Comparison of ENCODE assay signal across 8 cellular contexts in the genomic region with DNA sequence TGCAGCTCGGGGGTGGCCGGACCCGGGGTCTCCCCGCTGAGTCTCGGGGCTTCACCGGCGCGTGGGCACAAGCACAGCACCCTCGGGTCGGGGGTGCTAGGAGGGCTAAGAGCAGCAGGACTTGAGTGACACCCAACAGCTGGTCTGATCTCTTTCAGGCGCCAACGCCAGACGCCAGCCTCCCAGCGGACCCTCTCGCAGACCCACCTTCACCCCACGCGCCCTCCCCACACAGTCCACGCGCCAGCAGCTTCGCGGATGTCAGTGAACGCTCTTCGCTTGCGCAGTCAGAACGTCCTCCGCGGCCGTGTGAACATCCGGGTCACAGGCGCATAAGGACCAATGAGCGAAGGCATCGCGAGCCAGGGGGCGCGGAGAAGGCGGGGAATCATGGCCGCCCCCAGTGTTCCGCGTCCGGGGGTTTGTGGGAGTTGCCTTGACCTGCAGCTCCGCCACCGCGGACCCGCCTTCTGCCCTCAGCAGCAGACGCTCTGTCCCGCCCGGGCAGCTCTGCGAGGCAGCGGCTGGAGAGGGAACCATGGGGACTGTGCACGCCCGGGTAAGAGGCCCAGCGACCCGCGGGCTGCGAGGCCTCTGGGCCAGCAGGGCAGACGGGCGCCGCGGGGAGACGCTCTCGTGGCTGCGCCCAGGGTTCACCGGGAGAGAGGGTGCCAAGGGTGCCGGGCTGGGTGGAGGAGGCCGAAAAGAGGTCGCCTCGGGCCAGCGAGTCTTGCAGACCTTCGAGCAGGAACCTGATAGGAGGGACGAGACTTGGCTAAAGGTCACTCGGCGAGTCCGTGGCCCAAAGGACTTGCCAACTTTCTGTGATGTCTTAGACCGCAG. TPM values are rescaled to one million over a fixed set of nuclear protein-coding genes. Genes with fewer than 3 reads are reported as not detected.
DNase-seq lines count a peak whose midpoint lies in the region; ATAC-seq and TF ChIP-seq lines count a peak whose summit lies in the region.

A gene (plus strand): TSS at position 403 of the 843 bp plus-strand sequence. CDS start 136 bp downstream, at position 539.

- ATAC-seq in GM19023 (IDR thresholded peaks at IDR 0.05; ENCODE audit: unreplicated experiment) = peak; percentile 94
- peak; percentile 89 for ATAC-seq in HG03342 (IDR thresholded peaks at IDR 0.05; ENCODE audit: unreplicated experiment)
- ATAC-seq in activated CD4-positive, alpha-beta T cell treated with anti-CD3 and anti-CD28 coated beads for 36 hours = peak; percentile 97

- H3K4me3 Mint-ChIP-seq in activated CD4-positive, alpha-beta T cell treated with anti-CD3 and anti-CD28 coated beads for 36 hours = peak within 1 kb of the TSS; percentile 99

- peak within 1 kb of the TSS; percentile 96 for H3K27ac Mint-ChIP-seq in activated CD4-positive, alpha-beta T cell treated with anti-CD3 and anti-CD28 coated beads for 36 hours

- H3K36me3 Mint-ChIP-seq in activated CD4-positive, alpha-beta T cell treated with anti-CD3 and anti-CD28 coated beads for 36 hours (ENCODE audit: low read depth) = peaks cover 3% of the 10 kb centered on the region

- intact Hi-C loops in activated CD4-positive, alpha-beta T cell treated with anti-CD3 and anti-CD28 coated beads for 36 hours (cut with DNase I, micrococcal nuclease) = loop anchor here (1.0 to 5.0 kb wide), 8 partner anchors 32 to 747 kb away; a partner anchor contains a TSS

- no peaks in the 10 kb centered on the region for H3K27me3 Mint-ChIP-seq in activated CD4-positive, alpha-beta T cell treated with anti-CD3 and anti-CD28 coated beads for 36 hours

- peaks cover 25% of the 10 kb centered on the region for H3K4me1 Mint-ChIP-seq in activated CD4-positive, alpha-beta T cell treated with anti-CD3 and anti-CD28 coated beads for 36 hours

- DNase-seq in AG10803 (ENCODE audit: low read depth) = peak; percentile 88
- peak; percentile 83 for DNase-seq in NCI-H460 (ENCODE audit: extremely low read depth, low read depth)
- peak; percentile 95 for DNase-seq in activated CD4-positive, alpha-beta T cell treated with anti-CD3 and anti-CD28 coated beads for 36 hours
- peak; percentile 92 for DNase-seq in choroid plexus epithelial cell (ENCODE audit: low read depth)
- peak; percentile 87 for DNase-seq in kidney glomerular epithelial cell (lab: John Stamatoyannopoulos, UW)
- peak; percentile 65 to 74 for DNase-seq in stimulated activated CD4-positive, alpha-beta T cell treated with anti-CD3 and anti-CD28 coated beads, Interleukin-1b, Interleukin-23, amount 100 ng/mL, for 1 hour (ENCODE audit: low read depth in 2 of 2)

- H3K9me3 Mint-ChIP-seq in activated CD4-positive, alpha-beta T cell treated with anti-CD3 and anti-CD28 coated beads for 36 hours (ENCODE audit: low read depth) = no peaks in the 10 kb centered on the region

- H3K4me3 ChIP-seq in AG10803 (ENCODE audit: low read length) (peak within 1 kb of the TSS; percentile 95), choroid plexus epithelial cell (ENCODE audit: low read depth, low read length) (peak within 1 kb of the TSS; percentile 95)

- TF ChIP-seq CTCF in AG10803 (conservative IDR thresholded peaks at IDR 0.05; ENCODE audit: low read length) = no peak
- no peak for TF ChIP-seq CTCF in choroid plexus epithelial cell (conservative IDR thresholded peaks at IDR 0.05; ENCODE audit: low read depth, low read length)

- POLR2A ChIA-PET in activated CD4-positive, alpha-beta T cell treated with anti-CD3 and anti-CD28 coated beads for 36 hours (lab: Charles Lee) = no interaction called here

- CTCF ChIA-PET in activated CD4-positive, alpha-beta T cell treated with anti-CD3 and anti-CD28 coated beads for 36 hours (lab: Charles Lee) = interaction anchor here (0.7 to 2.1 kb wide), 3 partner anchors 9 to 72 kb away, joined by 3 to 10 read pairs (median 3); no protein-coding TSS in a partner anchor

RNA-seq across cellular contexts. Expression of the gene that starts here (rescaled TPM):
- total RNA-seq in NCI-H460 (2014; rRNA removed; shearing (Covaris generic)) = 26.2 and 33.8 TPM in 2 replicates
- polyA plus RNA-seq in NCI-H460 (2014; cell fraction: nucleus; rRNA removed) = 25.5 and 29.0 TPM in 2 replicates
- total RNA-seq in activated CD4-positive, alpha-beta T cell treated with anti-CD3 and anti-CD28 coated beads for 36 hours = 10 to 100 TPM; 35.2 to 43.8 TPM

Comparison
In these comparisons a context has a peak if more than half of its experiments do, and no peak if none do; other contexts are left out.
1. Peak in every context shown above with its lines: DNase-seq, ATAC-seq and H3K4me3 ChIP-seq.